Comparison of ENCODE assay signal across 9 cellular contexts in the genomic region with DNA sequence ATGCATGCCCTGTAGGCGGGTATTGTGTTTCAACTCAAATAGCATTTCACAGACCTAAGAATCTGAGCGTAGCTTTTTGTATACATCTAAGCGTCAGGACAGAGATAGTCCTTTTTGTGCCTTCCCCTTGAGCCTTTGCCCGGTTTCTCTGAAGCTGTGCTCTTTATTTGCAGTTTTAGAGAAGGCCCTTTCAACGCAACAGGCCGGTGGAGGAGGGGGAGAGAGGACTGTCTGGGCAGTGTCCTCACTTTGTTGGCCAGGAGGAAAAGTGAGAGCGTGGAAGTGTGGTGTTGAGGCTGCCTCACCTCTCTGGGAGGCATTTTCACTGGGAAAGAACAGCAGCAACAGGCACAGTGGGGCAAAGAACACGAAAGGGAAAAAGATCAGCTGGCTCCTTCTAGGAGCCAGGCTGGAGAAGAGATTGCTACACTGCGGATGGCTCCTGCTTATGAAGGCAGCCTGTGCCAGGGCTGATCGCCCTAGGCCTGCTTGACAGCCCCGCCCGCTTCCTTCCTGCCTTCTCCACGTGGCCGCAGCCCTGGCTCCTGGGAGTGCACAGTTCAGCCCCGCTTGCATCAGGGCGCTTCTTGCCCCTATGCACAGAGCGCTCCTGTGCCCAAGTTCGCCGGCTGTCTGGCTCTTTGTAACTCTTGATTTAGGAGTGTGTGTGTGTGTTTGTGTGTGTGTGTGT.
DNase-seq lines count a peak whose midpoint lies in the region; ATAC-seq lines count a peak whose summit lies in the region.
"Had no signal": no experiment of that assay in that cellular context is flagged by ENCODE, and none has a peak within 500 bp of the region (broad histone marks: within the 10 kb centered on the region; RNA-seq: fewer than 3 reads in every experiment).

No MANE protein-coding gene starts in this region.

- peak overlapping the region; percentile 56 for H3K4me3 ChIP-seq in iPS-18a (ENCODE audit: low read length)
- H3K4me3 ChIP-seq: stomach had no signal

- peak; percentile 54 for ATAC-seq in HG03097 (IDR thresholded peaks at IDR 0.05; ENCODE audit: low FRiP score, unreplicated experiment)
- no peak for ATAC-seq in HG03108 (IDR thresholded peaks at IDR 0.05; ENCODE audit: unreplicated experiment)
- no peak for ATAC-seq in HG03196 (IDR thresholded peaks at IDR 0.05; ENCODE audit: unreplicated experiment)

- DNase-seq in activated naive CD8-positive, alpha-beta T cell treated with anti-CD3 and anti-CD28 coated beads for 36 hours, result peak; percentile 17
- DNase-seq in stimulated activated CD8-positive, alpha-beta memory T cell treated with anti-CD3 and anti-CD28 coated beads, Interleukin-4, amount 100 ng/mL, for 48 hours, result peak; percentile 28
- no peak for DNase-seq in activated CD4-positive, CD25-positive, alpha-beta regulatory T cell (lab: John Stamatoyannopoulos, UW)
- DNase-seq: stomach had no signal

- H3K9me3 ChIP-seq in iPS-18a (ENCODE audit: control insufficient read depth, low read depth, low read length), result no peaks in the 10 kb centered on the region
- H3K9me3 ChIP-seq: stomach had no signal

- no peaks in the 10 kb centered on the region for H3K36me3 Mint-ChIP-seq in activated naive CD8-positive, alpha-beta T cell treated with anti-CD3 and anti-CD28 coated beads for 36 hours

- H3K27ac Mint-ChIP-seq in activated naive CD8-positive, alpha-beta T cell treated with anti-CD3 and anti-CD28 coated beads for 36 hours, result no peak overlapping the region
- H3K27ac Mint-ChIP-seq: activated naive CD4-positive, alpha-beta T cell treated with anti-CD3 and anti-CD28 coated beads, Interleukin-2, amount 50 U/mL, for 72 hours had no signal

- peaks cover 40% of the 10 kb centered on the region for H3K27me3 ChIP-seq in iPS-18a (ENCODE audit: control insufficient read depth, insufficient read depth, low read length)

- H3K27me3 Mint-ChIP-seq in activated naive CD8-positive, alpha-beta T cell treated with anti-CD3 and anti-CD28 coated beads for 36 hours, result peaks cover 52% of the 10 kb centered on the region

- no peak overlapping the region for H3K4me3 Mint-ChIP-seq in activated naive CD8-positive, alpha-beta T cell treated with anti-CD3 and anti-CD28 coated beads for 36 hours

- H3K36me3 ChIP-seq in iPS-18a (ENCODE audit: control insufficient read depth, low read depth, low read length), result no peaks in the 10 kb centered on the region
- H3K36me3 ChIP-seq: stomach had no signal

- no peaks in the 10 kb centered on the region for H3K9me3 Mint-ChIP-seq in activated naive CD8-positive, alpha-beta T cell treated with anti-CD3 and anti-CD28 coated beads for 36 hours

- H3K4me1 Mint-ChIP-seq in activated naive CD8-positive, alpha-beta T cell treated with anti-CD3 and anti-CD28 coated beads for 36 hours, result peaks cover 5% of the 10 kb centered on the region

- no peak overlapping the region for H3K27ac ChIP-seq in iPS-18a (ENCODE audit: low read length)
- H3K27ac ChIP-seq: stomach had no signal

- peaks cover 37% of the 10 kb centered on the region for H3K4me1 ChIP-seq in iPS-18a (ENCODE audit: control insufficient read depth, low read depth, low read length)

- H3K9ac ChIP-seq in iPS-18a (ENCODE audit: low read length), result no peak overlapping the region

Comparison
In these comparisons a context has a peak if more than half of its experiments do, and no peak if none do; other contexts are left out.
1. DNase-seq: peak in activated naive CD8-positive, alpha-beta T cell treated with anti-CD3 and anti-CD28 coated beads for 36 hours (single experiment) and stimulated activated CD8-positive, alpha-beta memory T cell treated with anti-CD3 and anti-CD28 coated beads, Interleukin-4, amount 100 ng/mL, for 48 hours (single experiment); none in activated CD4-positive, CD25-positive, alpha-beta regulatory T cell (0 of 4).